Comparison of ENCODE assay signal across 11 cellular contexts in the genomic region with DNA sequence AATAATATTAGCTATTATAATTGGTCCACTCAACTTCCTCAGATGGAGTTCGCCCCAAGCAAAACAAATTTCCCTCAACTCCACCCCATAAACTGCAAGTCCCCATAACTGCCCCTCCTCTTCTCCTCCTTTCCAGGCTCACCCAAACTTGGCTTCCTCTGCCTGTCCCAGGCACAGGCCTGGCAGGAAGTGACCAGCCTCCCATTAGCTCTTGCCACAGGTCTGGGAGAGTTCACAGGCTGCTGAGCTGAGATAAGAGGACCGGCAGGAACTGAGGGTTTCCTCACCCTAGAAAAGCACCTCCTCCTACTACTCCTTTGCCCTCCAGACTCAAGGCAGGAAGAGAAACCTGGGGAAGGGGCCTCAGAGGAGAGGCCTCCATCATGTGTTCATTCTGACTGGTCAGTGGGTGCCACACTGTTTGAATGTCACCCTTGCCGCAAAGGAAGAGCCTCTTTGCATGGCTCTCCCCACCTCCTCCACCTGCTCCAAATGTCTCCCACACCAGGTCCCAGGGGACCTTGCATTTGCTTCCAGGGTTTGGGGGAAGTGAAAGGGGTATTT. TPM values are rescaled to one million over a fixed set of nuclear protein-coding genes. Genes with fewer than 3 reads are reported as not detected.
DNase-seq lines count a peak whose midpoint lies in the region; ATAC-seq and TF ChIP-seq lines count a peak whose summit lies in the region.
"Had no signal": no experiment of that assay in that cellular context is flagged by ENCODE, and none has a peak within 500 bp of the region (broad histone marks: within the 10 kb centered on the region; RNA-seq: fewer than 3 reads in every experiment).

No MANE protein-coding gene starts in this region.

- H3K27ac Mint-ChIP-seq in natural killer cell: no peak overlapping the region

- H3K27me3 ChIP-seq in adrenal gland: no peaks in the 10 kb centered on the region
- no peaks in the 10 kb centered on the region for H3K27me3 ChIP-seq in right cardiac atrium (ENCODE audit: control insufficient read depth, insufficient read depth)
- H3K27me3 ChIP-seq in stomach: no peaks in the 10 kb centered on the region
- H3K27me3 ChIP-seq in HAP-1 (ENCODE audit: low read depth): no peaks in the 10 kb centered on the region

- H3K9me3 Mint-ChIP-seq in natural killer cell: no peaks in the 10 kb centered on the region

- no peak for TF ChIP-seq EP300 in stomach (IDR thresholded peaks at IDR 0.05)

- H3K9me3 ChIP-seq in adrenal gland (replicated peaks in 1 of 3) (no peaks in the 10 kb centered on the region), right cardiac atrium (ENCODE audit: control insufficient read depth, low read length) (no peaks in the 10 kb centered on the region), stomach (no peaks in the 10 kb centered on the region), HAP-1 (no peaks in the 10 kb centered on the region)

- H3K36me3 Mint-ChIP-seq in natural killer cell: no peaks in the 10 kb centered on the region

- in situ Hi-C loops in HAP-1 (cut with MboI; ENCODE audit: low sequenced_read_pairs): no loop called here

- ATAC-seq in HG03108 (IDR thresholded peaks at IDR 0.05; ENCODE audit: unreplicated experiment) (peak; percentile 38), right cardiac atrium (peak; percentile 92 to 97), HG02938 (IDR thresholded peaks at IDR 0.05; ENCODE audit: unreplicated experiment) (no peak), natural killer cell (no peak)

- H3K4me1 ChIP-seq in adrenal gland (replicated peaks in 1 of 2) (peaks cover 0 to 6% of the 10 kb centered on the region in 2 donors), right cardiac atrium (ENCODE audit: control insufficient read depth, insufficient read depth, low read length) (peaks cover 7% of the 10 kb centered on the region), stomach (peaks cover 0 to 15% (median 11%) of the 10 kb centered on the region in 4 donors), HAP-1 (no peaks in the 10 kb centered on the region)

- no peaks in the 10 kb centered on the region for H3K4me1 Mint-ChIP-seq in natural killer cell

- H3K4me3 Mint-ChIP-seq in natural killer cell: no peak overlapping the region

- TF ChIP-seq CTCF in adrenal gland (IDR thresholded peaks at IDR 0.05) (no peak), stomach (IDR thresholded peaks at IDR 0.05) (no peak), natural killer cell (IDR thresholded peaks at IDR 0.05) (no peak)

- H3K4me3 ChIP-seq in adrenal gland: no peak overlapping the region
- no peak overlapping the region for H3K4me3 ChIP-seq in right cardiac atrium (ENCODE audit: low read length)
- no peak overlapping the region for H3K4me3 ChIP-seq in stomach
- H3K4me3 ChIP-seq in HAP-1: no peak overlapping the region

- no peaks in the 10 kb centered on the region for H3K36me3 ChIP-seq in adrenal gland (replicated peaks in 1 of 2)
- no peaks in the 10 kb centered on the region for H3K36me3 ChIP-seq in stomach
- no peaks in the 10 kb centered on the region for H3K36me3 ChIP-seq in HAP-1 (replicated peaks)

- no peaks in the 10 kb centered on the region for H3K27me3 Mint-ChIP-seq in natural killer cell (ENCODE audit: low read depth in 2 of 2)

- DNase-seq in adrenal gland (peak; percentile 31 to 78 (median 60)), right cardiac atrium (peak; percentile 78 to 80 (median 78)), stomach (peak; percentile 46), HAP-1 (ENCODE audit: low spot score in 2 of 2) (no peak), natural killer cell (no peak)
- DNase-seq in activated T-cell treated with anti-CD3 and anti-CD28 coated beads, Interleukin-2, amount 50 U/mL, for 1 hour: no peak
- DNase-seq: activated CD8-positive, alpha-beta memory T cell treated with anti-CD3 and anti-CD28 coated beads, Interleukin-2, amount 50 U/mL, for 4 hours; NCI-H748 treated with DMSO at 0.1 percent for 48 hours had no signal

- peak overlapping the region in 1 of 5 donors; percentile 37 for H3K27ac ChIP-seq in adrenal gland
- H3K27ac ChIP-seq in right cardiac atrium (ENCODE audit: low read length): no peak overlapping the region
- H3K27ac ChIP-seq in stomach: peak overlapping the region in 2 of 5 donors; percentile 38 to 46
- H3K27ac ChIP-seq: parathyroid adenoma had no signal

- WGBS in adrenal gland, 4 donors: 56 to 74% (median 61%) methylated on average over 3 of the region's 3 CpGs
- WGBS in right cardiac atrium: 51% methylated on average over 3 of the region's 3 CpGs
- WGBS in stomach, 5 donors: 40 to 60% (median 54%) methylated on average over 2 to 3 of the region's 3 CpGs

- intact Hi-C loops in adrenal gland (cut with DNase I) (no loop called here), right cardiac atrium (cut with DNase I) (no loop called here), stomach (cut with DNase I; ENCODE audit: low total_unique reads) (no loop called here), natural killer cell (cut with micrococcal nuclease) (no loop called here)

- TF ChIP-seq POLR2A in adrenal gland (IDR thresholded peaks at IDR 0.05) (no peak), stomach (IDR thresholded peaks at IDR 0.05) (no peak)

RNA-seq across cellular contexts. Expression of a gene that starts 24.5 kb away (rescaled TPM):
- total RNA-seq in adrenal gland (10 to 100 TPM; 21.5 to 53.7 (median 33.2) TPM), right cardiac atrium (10 to 100 TPM; 17.0 to 25.5 (median 22.4) TPM), stomach (10 to 100 TPM in 2 of 5 donors, 1 to 10 TPM in 3; 2.8 to 49.1 (median 5.3) TPM), natural killer cell (10 to 100 TPM; 30.8 to 48.0 (median 39.7) TPM)
- polyA plus RNA-seq in adrenal gland (100 to 1,000 TPM in 2 of 3 donors, 1 to 10 TPM in 1; 9.7 to 122 (median 109) TPM), right cardiac atrium (34.8 TPM), stomach (10 to 100 TPM; 30.4 to 41.5 (median 32.1) TPM)

RNA-seq across cellular contexts. Expression of a gene that starts 36.7 kb away (rescaled TPM):
- total RNA-seq in adrenal gland (10 to 100 TPM in 6 of 8 donors, 1 to 10 TPM in 2; 3.6 to 27.0 (median 12.7) TPM), right cardiac atrium (10 to 100 TPM; 34.5 to 43.0 (median 39.0) TPM), stomach (100 to 1,000 TPM in 1 of 5 donors, 10 to 100 TPM in 3, 1 to 10 TPM in 1; 9.3 to 106 (median 33.6) TPM), natural killer cell (10 to 100 TPM; 63.1 to 84.2 (median 77.3) TPM)
- polyA plus RNA-seq in adrenal gland (10 to 100 TPM in 1 of 3 donors, 1 to 10 TPM in 2; 6.6 to 13.3 (median 7.1) TPM), right cardiac atrium (29.7 TPM), stomach (100 to 1,000 TPM in 1 of 3 donors, 10 to 100 TPM in 2; 91.4 to 114 (median 92.6) TPM)

Comparison
In these comparisons a context has a peak if more than half of its experiments do, and no peak if none do; other contexts are left out.
1. ATAC-seq: peak in HG03108 (single experiment) and right cardiac atrium (2 of 2); none in HG02938 (single experiment) and natural killer cell (0 of 3).
2. DNase-seq: peak in adrenal gland (7 of 7), right cardiac atrium (3 of 3) and stomach (single experiment); none in HAP-1 (0 of 2), activated T-cell treated with anti-CD3 and anti-CD28 coated beads, Interleukin-2, amount 50 U/mL, for 1 hour (single experiment) and natural killer cell (single experiment).